Comparison of ENCODE assay signal across 18 cellular contexts in the genomic region with DNA sequence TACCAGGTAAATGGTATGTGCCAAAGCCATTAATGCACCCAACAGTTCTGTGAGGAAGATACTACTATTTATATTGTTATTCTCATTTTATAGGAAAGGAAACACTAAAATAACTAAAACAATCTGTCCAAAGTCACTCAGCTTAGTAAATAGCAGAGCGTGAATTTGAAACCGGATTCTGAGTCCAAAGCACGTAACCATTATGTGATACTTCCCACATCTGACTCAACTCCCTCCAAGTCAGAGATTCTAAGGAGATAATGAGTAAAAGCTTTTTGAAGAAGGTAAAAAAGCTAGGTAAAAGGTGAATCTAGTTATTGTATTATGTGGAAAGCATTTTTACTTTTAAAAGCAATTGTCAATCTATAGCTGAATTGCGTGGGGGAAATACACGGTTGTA.
DNase-seq lines count a peak whose midpoint lies in the region; ATAC-seq and TF ChIP-seq lines count a peak whose summit lies in the region.
"Had no signal": no experiment of that assay in that cellular context is flagged by ENCODE, and none has a peak within 500 bp of the region (broad histone marks: within the 10 kb centered on the region; RNA-seq: fewer than 3 reads in every experiment).

No MANE protein-coding gene starts in this region.

- no peak overlapping the region for H4K8ac ChIP-seq in trophoblast cell (ENCODE audit: low read depth, low read length)

- no peak overlapping the region for H3K4ac ChIP-seq in trophoblast cell (ENCODE audit: low read depth, low read length)

- peak overlapping the region; percentile 18 for H3K27ac ChIP-seq in cardiac muscle cell
- no peak overlapping the region for H3K27ac ChIP-seq in trophoblast cell (ENCODE audit: low read depth, low read length)
- H3K27ac ChIP-seq: 22Rv1; A549; BLaER1 treated with 17β-estradiol and CSF1 and Interleukin-3, amounts not matched to agents 10 nM and 100 nM; C4-2B had no signal

- no peak overlapping the region for H2BK5ac ChIP-seq in trophoblast cell (ENCODE audit: low read depth, low read length, poor library complexity)

- no peak overlapping the region for H4K12ac ChIP-seq in trophoblast cell (ENCODE audit: low read depth, low read length)

- H3K27me3 ChIP-seq in cardiac muscle cell (no peaks in the 10 kb centered on the region), trophoblast cell (ENCODE audit: insufficient read depth, low read length) (no peaks in the 10 kb centered on the region)
- H3K27me3 ChIP-seq: BLaER1 treated with 17β-estradiol and CSF1 and Interleukin-3, amounts not matched to agents 10 nM and 100 nM had no signal

- H3K79me1 ChIP-seq in trophoblast cell (ENCODE audit: low read length): no peaks in the 10 kb centered on the region

- no CpG with 5 or more reads among the region's 5 CpGs for WGBS in trophoblast cell (ENCODE audit: extremely low coverage, insufficient coverage, insufficient read length)

- H3K9me3 ChIP-seq in cardiac muscle cell (ENCODE audit: low read depth) (no peaks in the 10 kb centered on the region), trophoblast cell (ENCODE audit: insufficient read depth, low read depth, low read length) (no peaks in the 10 kb centered on the region)
- H3K9me3 ChIP-seq: A549; BLaER1 treated with 17β-estradiol and CSF1 and Interleukin-3, amounts not matched to agents 10 nM and 100 nM; Caco-2 had no signal

- no peaks in the 10 kb centered on the region for H3K9me3 Mint-ChIP-seq in type B pancreatic cell
- H3K9me3 Mint-ChIP-seq: CD4-positive, alpha-beta T cell; CD8-positive, alpha-beta T cell had no signal

- intact Hi-C loops in left cardiac atrium (cut with DNase I): no loop called here

- no peak for ATAC-seq in left cardiac atrium
- ATAC-seq: A549; CD8-positive, alpha-beta T cell had no signal

- DNase-seq in cardiac muscle cell (ENCODE audit: low read depth in 1 of 2, low spot score in 1 of 2) (no peak), left cardiac atrium (no peak), trophoblast cell (peak; percentile 27 to 81), type B pancreatic cell (ENCODE audit: extremely low spot score, unreplicated experiment) (no peak), pons (ENCODE audit: low spot score) (no peak)
- no peak for DNase-seq in stimulated activated CD4-positive, alpha-beta T cell treated with anti-CD3 and anti-CD28 coated beads, Interleukin-15, amount 100 ng/mL, for 24 hours
- DNase-seq: AML-193; Caco-2; Calu3; CD4-positive, alpha-beta T cell; CD8-positive, alpha-beta T cell; DMS79 treated with DMSO at 0.1 percent for 48 hours; GF-D8 had no signal

- peaks cover 7% of the 10 kb centered on the region for H3K36me3 ChIP-seq in cardiac muscle cell
- peaks cover 0 to 2% of the 10 kb centered on the region in 2 experiments for H3K36me3 ChIP-seq in trophoblast cell (ENCODE audit: control insufficient read depth in 1 of 2, insufficient read depth in 2 of 2, low read length in 2 of 2)

- no peak overlapping the region for H3K14ac ChIP-seq in trophoblast cell (ENCODE audit: low read length)

- H3K18ac ChIP-seq in trophoblast cell (ENCODE audit: low read length): no peak overlapping the region

- H3K27me3 Mint-ChIP-seq in type B pancreatic cell: no peaks in the 10 kb centered on the region
- H3K27me3 Mint-ChIP-seq: B cell; CD4-positive, alpha-beta T cell had no signal

- H3K4me1 Mint-ChIP-seq in type B pancreatic cell (ENCODE audit: unreplicated experiment): peaks cover 16% of the 10 kb centered on the region
- H3K4me1 Mint-ChIP-seq: B cell had no signal

- peak overlapping the region; percentile 16 for H3K27ac Mint-ChIP-seq in type B pancreatic cell
- H3K27ac Mint-ChIP-seq: B cell; CD4-positive, alpha-beta T cell; CD8-positive, alpha-beta T cell had no signal

- H4K91ac ChIP-seq in trophoblast cell (ENCODE audit: low read depth, low read length): no peak overlapping the region

- H2BK120ac ChIP-seq in trophoblast cell (ENCODE audit: insufficient read depth, low read length, poor library complexity): no peak overlapping the region

- H2AK5ac ChIP-seq in trophoblast cell (ENCODE audit: low read length): no peak overlapping the region

- no peak overlapping the region for H3K4me3 Mint-ChIP-seq in type B pancreatic cell
- H3K4me3 Mint-ChIP-seq: B cell; CD4-positive, alpha-beta T cell; CD8-positive, alpha-beta T cell had no signal

- H3K4me3 ChIP-seq in cardiac muscle cell (no peak overlapping the region), trophoblast cell (ENCODE audit: low read depth, low read length) (no peak overlapping the region)
- H3K4me3 ChIP-seq: A549; BLaER1 treated with 17β-estradiol and CSF1 and Interleukin-3, amounts not matched to agents 10 nM and 100 nM had no signal

- H2AFZ ChIP-seq in trophoblast cell (ENCODE audit: insufficient read depth, low read length, poor library complexity): no peak overlapping the region

- peaks cover 9% of the 10 kb centered on the region for H3K36me3 Mint-ChIP-seq in type B pancreatic cell

- H3K23ac ChIP-seq in trophoblast cell (ENCODE audit: low read length): no peak overlapping the region

- no peak overlapping the region for H2BK12ac ChIP-seq in trophoblast cell (ENCODE audit: low read length)

- H3K9ac ChIP-seq in trophoblast cell (ENCODE audit: low read length): no peak overlapping the region
- H3K9ac ChIP-seq: BLaER1 treated with 17β-estradiol and CSF1 and Interleukin-3, amounts not matched to agents 10 nM and 100 nM had no signal

- H3K4me2 ChIP-seq in trophoblast cell (ENCODE audit: low read length): no peak overlapping the region
- H3K4me2 ChIP-seq: A549; BLaER1 treated with 17β-estradiol and CSF1 and Interleukin-3, amounts not matched to agents 10 nM and 100 nM had no signal

- H3K79me2 ChIP-seq in trophoblast cell (ENCODE audit: control insufficient read depth, insufficient read depth, low read length, poor library complexity): no peaks in the 10 kb centered on the region

- TF ChIP-seq CTCF in cardiac muscle cell (IDR thresholded peaks at IDR 0.05; ENCODE audit: low read depth, low read length) (no peak), type B pancreatic cell (conservative IDR thresholded peaks at IDR 0.05) (no peak)

- H3K4me1 ChIP-seq in cardiac muscle cell (ENCODE audit: low read depth) (no peaks in the 10 kb centered on the region), trophoblast cell (ENCODE audit: control insufficient read depth in 1 of 2, insufficient read depth in 2 of 2, low read length in 2 of 2) (peaks cover 2% of the 10 kb centered on the region in 2 experiments)
- H3K4me1 ChIP-seq: A549 had no signal

Comparison
In these comparisons a context has a peak if more than half of its experiments do, and no peak if none do; other contexts are left out.
1. DNase-seq: peak in trophoblast cell (2 of 2); none in cardiac muscle cell (0 of 2), left cardiac atrium (single experiment), type B pancreatic cell (single experiment), stimulated activated CD4-positive, alpha-beta T cell treated with anti-CD3 and anti-CD28 coated beads, Interleukin-15, amount 100 ng/mL, for 24 hours (single experiment) and pons (single experiment).